In the genomic region with DNA sequence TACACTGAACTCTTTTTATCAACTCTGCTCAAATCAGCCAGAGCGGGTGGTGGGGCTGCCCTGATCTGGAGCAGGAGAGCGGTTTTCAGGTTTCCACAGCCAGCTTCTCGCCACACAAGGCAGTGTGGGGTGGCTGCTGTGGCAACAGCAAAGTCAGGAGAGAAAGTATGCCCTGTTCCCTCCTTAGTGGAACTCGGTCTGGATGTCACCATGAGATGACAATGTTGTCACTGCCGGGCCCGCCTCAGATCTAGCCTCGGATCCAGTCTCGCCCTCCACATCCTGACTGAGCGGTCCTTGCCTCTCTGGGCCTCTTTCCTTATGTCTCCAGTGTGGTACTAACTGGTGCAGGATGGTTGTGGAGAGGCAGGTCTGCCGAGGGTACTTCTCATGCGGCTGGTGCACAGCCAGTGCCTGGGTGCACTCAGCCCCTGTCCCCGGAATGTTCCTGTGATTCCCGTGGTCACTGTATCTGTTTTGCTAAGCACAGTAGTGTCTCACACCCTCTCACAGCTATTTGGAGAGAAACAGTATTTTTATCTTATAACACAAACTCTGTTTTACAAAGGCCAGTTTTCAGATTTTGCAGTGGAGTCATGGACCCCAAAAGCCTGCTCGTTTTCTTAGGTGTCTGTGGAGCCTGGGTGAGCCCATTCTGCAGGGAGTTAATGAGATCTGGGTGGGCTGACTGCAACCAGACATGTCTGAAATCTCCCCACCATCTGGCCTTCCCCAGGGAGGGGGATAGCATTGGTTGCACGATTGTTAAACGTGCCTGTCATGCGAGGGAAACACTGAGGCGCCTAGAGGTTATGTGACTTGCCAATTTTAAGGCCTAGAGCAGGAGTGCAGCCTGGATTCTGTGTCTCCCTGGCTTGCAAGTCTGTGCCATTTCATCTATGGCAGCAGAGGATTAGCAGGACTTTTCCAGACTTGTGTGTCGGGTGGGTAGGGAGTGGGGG, we compare ENCODE assay signal across 17 cellular contexts.
"Had no signal": no experiment of that assay in that cellular context is flagged by ENCODE, and none has a peak within 500 bp of the region (broad histone marks: within the 10 kb centered on the region; RNA-seq: fewer than 3 reads in every experiment).

No MANE protein-coding gene starts in this region.

- H3K36me3 ChIP-seq: suprapubic skin had no signal

- H3K4me3 Mint-ChIP-seq: activated B cell treated with CpG ODN at 0.5 μM for 24 hours; activated CD4-positive, alpha-beta T cell treated with anti-CD3 and anti-CD28 coated beads, Interleukin-2, amount 10 ng/mL, durations not matched to agents 7 days and 5 days; activated T-helper 1 cell treated with anti-CD3 and anti-CD28 coated beads, Interleukin-12 subunit alpha, Interleukin-12 subunit beta, Interleukin-2, Interleukin-4 antibody, amounts not matched to agents 30 ng/mL and 10 ng/mL and 1 ng/mL, durations not matched to agents 14 hours and 24 hours and 36 hours; type B pancreatic cell had no signal

- H3K27ac Mint-ChIP-seq: activated B cell treated with CpG ODN at 0.5 μM for 24 hours; activated CD4-positive, alpha-beta T cell treated with anti-CD3 and anti-CD28 coated beads, Interleukin-2, amount 10 ng/mL, durations not matched to agents 7 days and 5 days; activated T-helper 1 cell treated with anti-CD3 and anti-CD28 coated beads, Interleukin-12 subunit alpha, Interleukin-12 subunit beta, Interleukin-2, Interleukin-4 antibody, amounts not matched to agents 30 ng/mL and 10 ng/mL and 1 ng/mL, durations not matched to agents 14 hours and 24 hours and 36 hours; type B pancreatic cell had no signal

- H3K36me3 Mint-ChIP-seq: type B pancreatic cell had no signal

- ATAC-seq: left colon had no signal

- H3K4me1 Mint-ChIP-seq: activated B cell treated with CpG ODN at 0.5 μM for 24 hours; activated CD4-positive, alpha-beta T cell treated with anti-CD3 and anti-CD28 coated beads, Interleukin-2, amount 10 ng/mL, durations not matched to agents 7 days and 5 days had no signal

- H2AFZ ChIP-seq: parathyroid adenoma had no signal

- H3K9ac ChIP-seq: parathyroid adenoma had no signal

- H3K27ac ChIP-seq: parathyroid adenoma, suprapubic skin had no signal

- H3K4me3 ChIP-seq: lung, suprapubic skin had no signal

- H3K9me3 Mint-ChIP-seq: activated B cell treated with CpG ODN at 0.5 μM for 24 hours; activated CD4-positive, alpha-beta T cell treated with anti-CD3 and anti-CD28 coated beads, Interleukin-2, amount 10 ng/mL, durations not matched to agents 7 days and 5 days; activated T-helper 1 cell treated with anti-CD3 and anti-CD28 coated beads, Interleukin-12 subunit alpha, Interleukin-12 subunit beta, Interleukin-2, Interleukin-4 antibody, amounts not matched to agents 30 ng/mL and 10 ng/mL and 1 ng/mL, durations not matched to agents 14 hours and 24 hours and 36 hours; type B pancreatic cell had no signal

- H3K9me3 ChIP-seq: suprapubic skin had no signal

- H3K79me2 ChIP-seq: parathyroid adenoma had no signal

- H3K4me1 ChIP-seq: parathyroid adenoma had no signal

- DNase-seq: activated B cell treated with CpG ODN at 0.5 μM for 24 hours; activated CD4-positive, alpha-beta T cell treated with anti-CD3 and anti-CD28 coated beads, Interleukin-2, amount 10 ng/mL, durations not matched to agents 7 days and 5 days; activated CD8-positive, alpha-beta memory T cell treated with anti-CD3 and anti-CD28 coated beads for 24 hours; anterior cingulate cortex; effector CD8-positive, alpha-beta T cell; foreskin melanocyte; left colon; midbrain; stimulated activated CD4-positive, alpha-beta T cell treated with anti-CD3 and anti-CD28 coated beads, Interleukin-4, amount 100 ng/mL, for 4 hours; stimulated activated CD8-positive, alpha-beta memory T cell treated with anti-CD3 and anti-CD28 coated beads, Interleukin-4, amount 100 ng/mL, for 48 hours; stimulated activated naive CD4-positive, alpha-beta T cell treated with Interleukin-2 at 50 U/mL for 16 hours; SW 1271 had no signal
